Comparison of ENCODE assay signal across 10 cellular contexts in genomic region chr3:196793224-196793623, GRCh38. TPM values are rescaled to one million over a fixed set of nuclear protein-coding genes. Genes with fewer than 3 reads are reported as not detected.
A peak's percentile ranks its signal among the peaks of the same experiment; 100 is the strongest.
DNase-seq lines count a peak whose midpoint lies in the region; ATAC-seq, FAIRE-seq and TF ChIP-seq lines count a peak whose summit lies in the region.
"Had no signal": no experiment of that assay in that cellular context is flagged by ENCODE, and none has a peak within 500 bp of the region (broad histone marks: within the 10 kb centered on the region; RNA-seq: fewer than 3 reads in every experiment).

No MANE protein-coding gene starts in this region.

- no peaks in the 10 kb centered on the region for H3K9me1 ChIP-seq in keratinocyte (ENCODE audit: control insufficient read depth, extremely low read depth, insufficient read depth, low read length)

- TF ChIP-seq POLR2A in breast epithelium (IDR thresholded peaks at IDR 0.05) = no peak
- TF ChIP-seq POLR2A in GM12891 (IDR thresholded peaks at IDR 0.05; ENCODE audit: low read depth, low read length) = no peak

- H3K36me3 ChIP-seq in breast epithelium = no peaks in the 10 kb centered on the region
- no peaks in the 10 kb centered on the region for H3K36me3 ChIP-seq in astrocyte (ENCODE audit: insufficient read depth, low read length)
- H3K36me3 ChIP-seq in keratinocyte (ENCODE audit: control insufficient read depth in 2 of 2, extremely low read depth in 1 of 2, insufficient read depth in 2 of 2, low read length in 2 of 2) = peaks cover 4 to 14% of the 10 kb centered on the region in 2 experiments
- H3K36me3 ChIP-seq in upper lobe of right lung = no peaks in the 10 kb centered on the region

- no peak for TF ChIP-seq CTCF in MCF 10A (IDR thresholded peaks at IDR 0.05; ENCODE audit: unreplicated experiment)
- TF ChIP-seq CTCF in breast epithelium (IDR thresholded peaks at IDR 0.05) = no peak
- no peak for TF ChIP-seq CTCF in astrocyte (IDR thresholded peaks at IDR 0.05; ENCODE audit: insufficient read depth, low read depth, low read length)
- TF ChIP-seq CTCF in keratinocyte (optimal IDR thresholded peaks at IDR 0.05 in 1 of 3, IDR thresholded peaks at IDR 0.05 in 1 of 3, conservative IDR thresholded peaks at IDR 0.05 in 1 of 3; ENCODE audit: extremely low read depth in 1 of 3, insufficient read depth in 2 of 3, low read length in 3 of 3) = no peak
- TF ChIP-seq CTCF in upper lobe of right lung (IDR thresholded peaks at IDR 0.05) = no peak
- TF ChIP-seq CTCF in natural killer cell (IDR thresholded peaks at IDR 0.05) = no peak

- no peaks in the 10 kb centered on the region for H3K9me3 Mint-ChIP-seq in MCF 10A (ENCODE audit: unreplicated experiment)
- H3K9me3 Mint-ChIP-seq in astrocyte (ENCODE audit: unreplicated experiment) = no peaks in the 10 kb centered on the region
- no peaks in the 10 kb centered on the region for H3K9me3 Mint-ChIP-seq in natural killer cell

- H4K20me1 ChIP-seq in astrocyte (ENCODE audit: insufficient read depth, low read length) (peaks cover 20% of the 10 kb centered on the region), keratinocyte (ENCODE audit: control insufficient read depth, extremely low read depth, insufficient read depth, low read length) (no peaks in the 10 kb centered on the region)

- H3K9me3 ChIP-seq in breast epithelium (no peaks in the 10 kb centered on the region), astrocyte (ENCODE audit: insufficient read depth, low read depth, low read length) (peaks cover 5% of the 10 kb centered on the region), keratinocyte (ENCODE audit: control insufficient read depth, low read depth, low read length) (no peaks in the 10 kb centered on the region), upper lobe of right lung (no peaks in the 10 kb centered on the region)

- dilution Hi-C loops in keratinocyte (cut with MboI; ENCODE audit: extremely low pct_ligation_motif_present, low sequenced_read_pairs) = no loop called here

- H3K4me2 ChIP-seq in astrocyte (ENCODE audit: low read length) (peak overlapping the region; percentile 75), keratinocyte (ENCODE audit: control insufficient read depth, extremely low read depth, insufficient read depth, low read depth, low read length) (peak overlapping the region; percentile 95)

- CTCF ChIA-PET in MCF 10A (lab: Yijun Ruan, JAX) = interaction anchor here (0.8 kb wide), 1 partner anchor 149 kb away, joined by 3 read pairs; no protein-coding TSS in a partner anchor

- POLR2A ChIA-PET in MCF 10A (lab: Yijun Ruan, JAX) = interaction anchor here (1.0 to 3.2 kb wide), 9 partner anchors 13 to 149 kb away, joined by 3 to 41 read pairs (median 7); partner anchors contain the start of genes CEP19, PAK2, PIGX and SENP5

- H2AFZ ChIP-seq in astrocyte (ENCODE audit: low read depth, low read length) = no peak overlapping the region
- no peak overlapping the region for H2AFZ ChIP-seq in keratinocyte (ENCODE audit: control insufficient read depth, low read length)

- H3K4me3 ChIP-seq in breast epithelium (no peak overlapping the region), astrocyte (ENCODE audit: insufficient read depth, low read depth, low read length) (peak overlapping the region; percentile 2), keratinocyte (ENCODE audit: control insufficient read depth in 2 of 3, extremely low read depth in 1 of 3, insufficient read depth in 2 of 3, low read depth in 1 of 3, low read length in 3 of 3) (peak overlapping the region in 2 of 3 experiments; percentile 14 to 54), upper lobe of right lung (no peak overlapping the region)
- H3K4me3 ChIP-seq: BLaER1 treated with 17β-estradiol and CSF1 and Interleukin-3, amounts not matched to agents 10 nM and 100 nM had no signal

- H3K4me3 Mint-ChIP-seq in MCF 10A (ENCODE audit: unreplicated experiment) (peak overlapping the region; percentile 45), astrocyte (ENCODE audit: unreplicated experiment) (no peak overlapping the region), natural killer cell (no peak overlapping the region)

- H3K4me1 Mint-ChIP-seq in MCF 10A (ENCODE audit: insufficient read depth, unreplicated experiment) = peaks cover 24% of the 10 kb centered on the region
- H3K4me1 Mint-ChIP-seq in astrocyte (ENCODE audit: low read depth, unreplicated experiment) = peaks cover 43% of the 10 kb centered on the region
- peaks cover 11 to 12% of the 10 kb centered on the region in 2 donors for H3K4me1 Mint-ChIP-seq in natural killer cell

- peaks cover 48% of the 10 kb centered on the region for H3K79me2 ChIP-seq in astrocyte (ENCODE audit: insufficient read depth, low read length)
- H3K79me2 ChIP-seq in keratinocyte (ENCODE audit: control insufficient read depth, insufficient read depth, low read length) = peaks cover 50% of the 10 kb centered on the region

- H3K9ac ChIP-seq in astrocyte (ENCODE audit: low read length) = peak overlapping the region; percentile 58
- H3K9ac ChIP-seq in keratinocyte (ENCODE audit: control insufficient read depth, extremely low read depth, insufficient read depth, low read length) = peak overlapping the region; percentile 53

- H3K36me3 Mint-ChIP-seq in MCF 10A (ENCODE audit: insufficient read depth, unreplicated experiment) (peaks cover 19% of the 10 kb centered on the region), astrocyte (ENCODE audit: low read depth, unreplicated experiment) (peaks cover 14% of the 10 kb centered on the region), natural killer cell (no peaks in the 10 kb centered on the region)

- H3K27ac Mint-ChIP-seq in MCF 10A (ENCODE audit: low read depth, unreplicated experiment) = peak overlapping the region; percentile 71
- peak overlapping the region; percentile 92 for H3K27ac Mint-ChIP-seq in astrocyte (ENCODE audit: unreplicated experiment)
- H3K27ac Mint-ChIP-seq in natural killer cell = no peak overlapping the region

- H3K27me3 ChIP-seq in breast epithelium (no peaks in the 10 kb centered on the region), astrocyte (ENCODE audit: insufficient read depth, low read length) (no peaks in the 10 kb centered on the region), keratinocyte (ENCODE audit: control insufficient read depth, extremely low read depth, insufficient read depth, low read length) (no peaks in the 10 kb centered on the region), upper lobe of right lung (no peaks in the 10 kb centered on the region)

- intact Hi-C loops in MCF 10A (cut with micrococcal nuclease) = loop anchor here (2.0 kb wide), 1 partner anchor 52 kb away; no protein-coding TSS in a partner anchor
- intact Hi-C loops in breast epithelium (cut with DNase I; ENCODE audit: low total_unique reads) = no loop called here
- intact Hi-C loops in upper lobe of right lung (cut with DNase I) = no loop called here
- intact Hi-C loops in natural killer cell (cut with micrococcal nuclease) = no loop called here

- FAIRE-seq in astrocyte (lab: Jason Lieb, UNC) = no peak
- FAIRE-seq in keratinocyte (lab: Jason Lieb, UNC) = peak; percentile 91
- FAIRE-seq in GM12891 (lab: Jason Lieb, UNC) = no peak

- DNase-seq in MCF 10A (ENCODE audit: unreplicated experiment) = peak; percentile 91
- DNase-seq in breast epithelium (ENCODE audit: low spot score in 2 of 2) = no peak
- DNase-seq in astrocyte (ENCODE audit: low read depth) = peak; percentile 99
- DNase-seq in keratinocyte (ENCODE audit: low read depth, low spot score) = peak; percentile 86
- no peak for DNase-seq in upper lobe of right lung
- no peak for DNase-seq in GM12891 (ENCODE audit: insufficient read length, low spot score)
- no peak for DNase-seq in natural killer cell
- no peak for DNase-seq in activated CD4-positive, alpha-beta T cell treated with anti-CD3 and anti-CD28 coated beads for 4 hours
- DNase-seq: NCI-H748 treated with DMSO at 0.1 percent for 48 hours had no signal

- ATAC-seq in upper lobe of right lung (peak; percentile 82), natural killer cell (no peak)

- no peaks in the 10 kb centered on the region for H3K27me3 Mint-ChIP-seq in MCF 10A (ENCODE audit: insufficient read depth, unreplicated experiment)
- no peaks in the 10 kb centered on the region for H3K27me3 Mint-ChIP-seq in astrocyte (ENCODE audit: low read depth, unreplicated experiment)
- H3K27me3 Mint-ChIP-seq in natural killer cell (ENCODE audit: low read depth in 2 of 2) = no peaks in the 10 kb centered on the region

- BruUV-seq in MCF 10A (replicated peaks; lab: Mats Ljungman, UMichigan) = no TSS peak

- H3K27ac ChIP-seq in breast epithelium = peak overlapping the region in 1 of 2 donors; percentile 34
- peak overlapping the region; percentile 78 for H3K27ac ChIP-seq in astrocyte (ENCODE audit: low read depth, low read length)
- peak overlapping the region; percentile 63 for H3K27ac ChIP-seq in keratinocyte (ENCODE audit: control insufficient read depth, insufficient read depth, low read length)
- no peak overlapping the region for H3K27ac ChIP-seq in upper lobe of right lung

- H3K4me1 ChIP-seq in breast epithelium (no peaks in the 10 kb centered on the region), astrocyte (ENCODE audit: insufficient read depth, low read length) (peaks cover 21% of the 10 kb centered on the region), keratinocyte (ENCODE audit: control insufficient read depth, extremely low read depth, insufficient read depth, low read length) (peaks cover 20% of the 10 kb centered on the region), upper lobe of right lung (peaks cover 4% of the 10 kb centered on the region)

TF ChIP-seq in GM12891, 5 proteins besides CTCF, POLR2A, EP300 and RAD21:
- TF ChIP-seq TAF1 (IDR thresholded peaks at IDR 0.05; ENCODE audit: low read depth, low read length) (no peak), POU2F2 (IDR thresholded peaks at IDR 0.05; ENCODE audit: low read depth, low read length) (no peak), SPI1 (IDR thresholded peaks at IDR 0.05; ENCODE audit: low read depth, low read length) (no peak), POLR2AphosphoS5 (IDR thresholded peaks at IDR 0.05; ENCODE audit: low read depth, low read length) (no peak), PAX5 (IDR thresholded peaks at IDR 0.05; ENCODE audit: insufficient read depth, low read length, severe bottlenecking) (no peak)

RNA-seq across cellular contexts. Expression of gene PAK2, which starts 53.6 kb away (rescaled TPM):
- total RNA-seq in MCF 10A (2022) = 119 and 126 TPM in 2 replicates
- total RNA-seq in breast epithelium = 10 to 100 TPM; 42.3 to 71.2 (median 50.5) TPM
- 112 and 124 TPM in 2 replicates for total RNA-seq in astrocyte
- 37.2 to 59.4 TPM (median 52.3 TPM) in 3 replicates for polyA plus RNA-seq in keratinocyte
- polyA plus RNA-seq in keratinocyte (2011; ENCODE audit: low read depth) = 38.4 TPM
- 51.8 and 77.0 TPM in 2 replicates for polyA plus RNA-seq in keratinocyte (2011; cell fraction: cytosol; rRNA removed)
- 51.8 and 58.4 TPM in 2 replicates for polyA plus RNA-seq in keratinocyte (2011; cell fraction: nucleus; rRNA removed)
- polyA plus RNA-seq in keratinocyte (2012; ENCODE audit: low replicate concordance) = 43.4 and 75.9 TPM in 2 replicates
- polyA minus RNA-seq in keratinocyte = 72.5 to 135 TPM (median 133 TPM) in 3 replicates
- 96.3 TPM for polyA minus RNA-seq in keratinocyte (2011; cell fraction: cytosol; rRNA and poly(A)+ RNA removed)
- 51.2 and 113 TPM in 2 replicates for polyA minus RNA-seq in keratinocyte (2011; cell fraction: nucleus; rRNA and poly(A)+ RNA removed)
- total RNA-seq in upper lobe of right lung = 77.8 TPM
- 25.7 TPM for polyA plus RNA-seq in GM12891 (2012; ENCODE audit: low read depth, missing spikeins)
- 10 to 100 TPM; 64.5 to 68.6 (median 66.4) TPM for total RNA-seq in natural killer cell

Comparison
In these comparisons a context has a peak if more than half of its experiments do, and no peak if none do; other contexts are left out.
1. DNase-seq: peak in MCF 10A (single experiment), astrocyte (single experiment) and keratinocyte (single experiment); none in breast epithelium (0 of 2), upper lobe of right lung (single experiment), GM12891 (single experiment), natural killer cell (single experiment) and activated CD4-positive, alpha-beta T cell treated with anti-CD3 and anti-CD28 coated beads for 4 hours (0 of 2).
2. H3K27ac Mint-ChIP-seq: peak in MCF 10A (single experiment) and astrocyte (single experiment); none in natural killer cell (0 of 2).
3. H3K4me3 ChIP-seq: peak in astrocyte (single experiment) and keratinocyte (2 of 3); none in breast epithelium (0 of 3) and upper lobe of right lung (single experiment).